ENCODE assay signal across 22 cellular contexts in genomic region chr2:233395687-233396086, GRCh38.
"Had no signal": no experiment of that assay in that cellular context is flagged by ENCODE, and none has a peak within 500 bp of the region (broad histone marks: within the 10 kb centered on the region; RNA-seq: fewer than 3 reads in every experiment).

No MANE protein-coding gene starts in this region.

- H3K4me1 Mint-ChIP-seq: neural crest cell had no signal

- H3K4me1 ChIP-seq: breast epithelium, gastrocnemius medialis, sigmoid colon, upper lobe of right lung had no signal

- ATAC-seq: gastrocnemius medialis, left ventricle myocardium superior, upper lobe of right lung had no signal

- H3K4me3 ChIP-seq: breast epithelium, esophagus squamous epithelium, gastrocnemius medialis, sigmoid colon, smooth muscle cell, upper lobe of right lung had no signal

- H3K36me3 ChIP-seq: breast epithelium had no signal

- H3K4me3 Mint-ChIP-seq: activated naive CD8-positive, alpha-beta T cell treated with anti-CD3 and anti-CD28 coated beads for 36 hours; endodermal cell; neural crest cell had no signal

- H3K4me2 ChIP-seq: smooth muscle cell had no signal

- H3K9me3 ChIP-seq: breast epithelium, esophagus squamous epithelium, gastrocnemius medialis, sigmoid colon, upper lobe of right lung had no signal

- DNase-seq: activated CD4-positive, alpha-beta T cell treated with anti-CD3 and anti-CD28 coated beads for 1 hour; activated naive CD4-positive, alpha-beta T cell; activated naive CD8-positive, alpha-beta T cell treated with anti-CD3 and anti-CD28 coated beads for 36 hours; activated T-cell treated with anti-CD3 and anti-CD28 coated beads for 4 hours; cerebellar nuclear complex; cortex of kidney; endodermal cell; esophagus squamous epithelium; gastrocnemius medialis; hippocampal formation; left ventricle myocardium superior; retina; sigmoid colon; stimulated activated CD4-positive, alpha-beta T cell treated with anti-CD3 and anti-CD28 coated beads, Interleukin-15, amount 100 ng/mL, for 24 hours; stimulated activated naive CD4-positive, alpha-beta T cell treated with Interleukin-2 at 50 U/mL for 16 hours; T-helper 1 cell; T-helper 9 cell; upper lobe of right lung had no signal

- H3K27ac ChIP-seq: breast epithelium, esophagus squamous epithelium, gastrocnemius medialis, sigmoid colon, upper lobe of right lung had no signal

- H3K27me3 ChIP-seq: breast epithelium, esophagus squamous epithelium, gastrocnemius medialis, sigmoid colon, upper lobe of right lung had no signal

- H3K9me3 Mint-ChIP-seq: activated naive CD8-positive, alpha-beta T cell treated with anti-CD3 and anti-CD28 coated beads for 36 hours; endodermal cell; neural crest cell had no signal

- H3K27me3 Mint-ChIP-seq: activated naive CD8-positive, alpha-beta T cell treated with anti-CD3 and anti-CD28 coated beads for 36 hours; progenitor cell of endocrine pancreas had no signal
